28 cellular contexts compared by ENCODE assay signal in the genomic region with DNA sequence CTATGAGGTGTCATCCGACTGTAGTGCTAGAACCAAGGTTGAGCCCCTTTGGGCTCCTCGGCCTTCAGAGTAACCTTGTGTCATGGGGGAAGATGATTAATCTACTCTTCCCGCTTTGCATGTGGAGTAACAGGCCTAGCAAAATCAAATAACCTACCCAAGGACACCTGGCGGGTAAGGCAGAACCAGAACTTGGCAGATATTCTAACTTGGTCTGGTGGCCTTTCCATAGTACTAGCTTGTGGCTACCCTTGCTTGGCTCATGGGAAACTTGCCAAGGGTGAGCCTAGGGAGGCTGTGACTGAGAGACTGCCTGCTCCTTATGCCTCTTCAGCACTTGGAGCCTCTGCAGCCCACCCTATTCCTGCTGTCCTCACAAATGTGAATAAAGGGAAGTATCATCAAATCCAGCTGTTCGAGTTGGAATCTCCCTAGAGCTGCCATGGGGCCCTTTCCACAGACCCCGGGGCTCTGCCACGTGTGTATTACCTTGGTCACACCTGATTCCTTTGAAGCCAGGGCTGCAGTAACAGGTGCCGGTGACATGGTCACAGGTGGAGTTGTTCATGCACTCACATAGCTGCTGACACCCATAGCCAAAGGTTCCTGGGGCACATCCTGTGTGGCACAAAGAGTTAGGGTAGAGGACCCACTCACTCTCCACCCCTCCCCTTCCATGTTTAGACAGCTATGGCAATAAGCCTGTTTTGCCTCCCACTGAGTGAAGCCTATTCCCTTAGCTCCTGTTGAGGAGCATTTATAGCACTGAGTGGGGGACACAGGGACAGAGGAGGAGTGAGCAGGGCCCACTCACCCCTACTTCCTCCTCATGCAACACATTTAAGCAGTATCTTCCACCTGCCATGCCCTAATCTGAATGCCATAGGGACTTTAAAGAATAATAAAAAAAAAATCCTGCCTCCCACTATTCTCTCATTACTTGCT. TPM values are rescaled to one million over a fixed set of nuclear protein-coding genes. Genes with fewer than 3 reads are reported as not detected.
DNase-seq lines count a peak whose midpoint lies in the region; ATAC-seq and TF ChIP-seq lines count a peak whose summit lies in the region.
"Had no signal": no experiment of that assay in that cellular context is flagged by ENCODE, and none has a peak within 500 bp of the region (broad histone marks: within the 10 kb centered on the region; RNA-seq: fewer than 3 reads in every experiment).

No MANE protein-coding gene starts in this region.

- intact Hi-C loops in activated T-helper 1 cell treated with anti-CD3 and anti-CD28 coated beads, Interleukin-12 subunit alpha, Interleukin-12 subunit beta, Interleukin-2, Interleukin-4 antibody, amounts not matched to agents 30 ng/mL and 10 ng/mL and 1 ng/mL, durations not matched to agents 14 hours and 24 hours and 36 hours (cut with micrococcal nuclease), result no loop called here

- no peak overlapping the region for H3K27ac ChIP-seq in gastroesophageal sphincter
- H3K27ac ChIP-seq: A549, esophagus muscularis mucosa, foreskin keratinocyte, HL-60, WERI-Rb-1 had no signal

- DNase-seq in activated effector memory CD4-positive, alpha-beta T cell treated with anti-CD3 and anti-CD28 coated beads, Interleukin-2, amount 50 U/mL, for 16 hours, result peak; percentile 39
- DNase-seq in activated effector memory CD4-positive, alpha-beta T cell treated with Interleukin-2 at 50 U/mL for 16 hours, result no peak
- no peak for DNase-seq in activated T-helper 1 cell treated with anti-CD3 and anti-CD28 coated beads, Interleukin-12 subunit alpha, Interleukin-12 subunit beta, Interleukin-2, Interleukin-4 antibody, amounts not matched to agents 30 ng/mL and 10 ng/mL and 1 ng/mL, durations not matched to agents 14 hours and 24 hours and 36 hours (ENCODE audit: low spot score)
- DNase-seq in mesenteric fat pad (ENCODE audit: low spot score) (peak; percentile 69), DMS153 (lab: John Stamatoyannopoulos, UW) (no peak), T-cell (no peak)
- DNase-seq: activated CD4-positive, alpha-beta T cell treated with anti-CD3 and anti-CD28 coated beads for 48 hours; activated naive CD4-positive, alpha-beta T cell treated with Interleukin-2 at 50 U/mL for 16 hours; activated T-cell treated with anti-CD3 and anti-CD28 coated beads for 4 hours; CD8-positive, alpha-beta memory T cell; cerebellar nuclear complex; DMS 273 treated with DMSO at 0.1 percent for 48 hours; foreskin keratinocyte; GOT3; KG1; MG63; NCI-H1930; NCI-H2171 treated with DMSO at 0.1 percent for 48 hours; NCI-H524; nephron progenitor cell; stimulated activated naive CD4-positive, alpha-beta T cell; WERI-Rb-1 had no signal

- CTCF ChIA-PET in T-cell (lab: Charles Lee), result no interaction called here

- H3K4me3 ChIP-seq in gastroesophageal sphincter, result no peak overlapping the region
- H3K4me3 ChIP-seq: A549, esophagus muscularis mucosa, MG63 had no signal

- H3K27me3 ChIP-seq in gastroesophageal sphincter, result no peaks in the 10 kb centered on the region
- H3K27me3 ChIP-seq: esophagus muscularis mucosa, foreskin keratinocyte, MG63 had no signal

- 100% methylated on average over 1 of the region's 8 CpGs; no CpG with 5 or more reads in 1 of the 2 donors for WGBS in gastroesophageal sphincter (ENCODE audit: low coverage in 1 of 2), 2 donors

- ATAC-seq in gastroesophageal sphincter (no peak), HG02642 (IDR thresholded peaks at IDR 0.05; ENCODE audit: poor library complexity, unreplicated experiment) (no peak), T-cell (replicated peaks in 1 of 4) (no peak)
- ATAC-seq: foreskin keratinocyte, Panc1 had no signal

- H3K36me3 ChIP-seq in gastroesophageal sphincter, result peaks cover 0 to 23% of the 10 kb centered on the region in 2 donors
- H3K36me3 ChIP-seq: WERI-Rb-1 had no signal

- peaks cover 0 to 16% (median 0%) of the 10 kb centered on the region in 3 donors for H3K4me1 ChIP-seq in gastroesophageal sphincter
- H3K4me1 ChIP-seq: foreskin keratinocyte had no signal

- H3K9me3 ChIP-seq in gastroesophageal sphincter, result no peaks in the 10 kb centered on the region
- H3K9me3 ChIP-seq: A549, esophagus muscularis mucosa, MG63 had no signal

- H3K27ac Mint-ChIP-seq in activated T-helper 1 cell treated with anti-CD3 and anti-CD28 coated beads, Interleukin-12 subunit alpha, Interleukin-12 subunit beta, Interleukin-2, Interleukin-4 antibody, amounts not matched to agents 30 ng/mL and 10 ng/mL and 1 ng/mL, durations not matched to agents 14 hours and 24 hours and 36 hours, result peak overlapping the region; percentile 83
- H3K27ac Mint-ChIP-seq in T-cell, result no peak overlapping the region
- H3K27ac Mint-ChIP-seq: nephron progenitor cell had no signal

- TF ChIP-seq EP300 in gastroesophageal sphincter (IDR thresholded peaks at IDR 0.05), result no peak

- H3K27me3 Mint-ChIP-seq in activated T-helper 1 cell treated with anti-CD3 and anti-CD28 coated beads, Interleukin-12 subunit alpha, Interleukin-12 subunit beta, Interleukin-2, Interleukin-4 antibody, amounts not matched to agents 30 ng/mL and 10 ng/mL and 1 ng/mL, durations not matched to agents 14 hours and 24 hours and 36 hours (ENCODE audit: insufficient read depth), result no peaks in the 10 kb centered on the region
- H3K27me3 Mint-ChIP-seq in T-cell, result no peaks in the 10 kb centered on the region
- H3K27me3 Mint-ChIP-seq: CD8-positive, alpha-beta memory T cell had no signal

- no peaks in the 10 kb centered on the region for H3K9me3 Mint-ChIP-seq in activated T-helper 1 cell treated with anti-CD3 and anti-CD28 coated beads, Interleukin-12 subunit alpha, Interleukin-12 subunit beta, Interleukin-2, Interleukin-4 antibody, amounts not matched to agents 30 ng/mL and 10 ng/mL and 1 ng/mL, durations not matched to agents 14 hours and 24 hours and 36 hours
- no peaks in the 10 kb centered on the region for H3K9me3 Mint-ChIP-seq in T-cell
- H3K9me3 Mint-ChIP-seq: CD8-positive, alpha-beta memory T cell; nephron progenitor cell had no signal

- no peak overlapping the region for H3K4me3 Mint-ChIP-seq in activated T-helper 1 cell treated with anti-CD3 and anti-CD28 coated beads, Interleukin-12 subunit alpha, Interleukin-12 subunit beta, Interleukin-2, Interleukin-4 antibody, amounts not matched to agents 30 ng/mL and 10 ng/mL and 1 ng/mL, durations not matched to agents 14 hours and 24 hours and 36 hours
- no peak overlapping the region for H3K4me3 Mint-ChIP-seq in T-cell
- H3K4me3 Mint-ChIP-seq: CD8-positive, alpha-beta memory T cell; nephron progenitor cell had no signal

- no peak for TF ChIP-seq CTCF in gastroesophageal sphincter (IDR thresholded peaks at IDR 0.05)

- TF ChIP-seq POLR2A in gastroesophageal sphincter (IDR thresholded peaks at IDR 0.05), result no peak

- POLR2A ChIA-PET in T-cell (lab: Charles Lee), result no interaction called here

- peaks cover 12% of the 10 kb centered on the region for H3K36me3 Mint-ChIP-seq in activated T-helper 1 cell treated with anti-CD3 and anti-CD28 coated beads, Interleukin-12 subunit alpha, Interleukin-12 subunit beta, Interleukin-2, Interleukin-4 antibody, amounts not matched to agents 30 ng/mL and 10 ng/mL and 1 ng/mL, durations not matched to agents 14 hours and 24 hours and 36 hours (ENCODE audit: low read depth)
- H3K36me3 Mint-ChIP-seq in T-cell, result peaks cover 11% of the 10 kb centered on the region

- H3K4me1 Mint-ChIP-seq in activated T-helper 1 cell treated with anti-CD3 and anti-CD28 coated beads, Interleukin-12 subunit alpha, Interleukin-12 subunit beta, Interleukin-2, Interleukin-4 antibody, amounts not matched to agents 30 ng/mL and 10 ng/mL and 1 ng/mL, durations not matched to agents 14 hours and 24 hours and 36 hours (ENCODE audit: low read depth), result peaks cover 50% of the 10 kb centered on the region
- H3K4me1 Mint-ChIP-seq in T-cell, result peaks cover 5 to 25% (median 19%) of the 10 kb centered on the region in 3 donors

RNA-seq across cellular contexts. Expression of gene RAB11A, which starts 46.0 kb away (rescaled TPM):
- total RNA-seq in activated T-helper 1 cell treated with anti-CD3 and anti-CD28 coated beads, Interleukin-12 subunit alpha, Interleukin-12 subunit beta, Interleukin-2, Interleukin-4 antibody, amounts not matched to agents 30 ng/mL and 10 ng/mL and 1 ng/mL, durations not matched to agents 14 hours and 24 hours and 36 hours, result 161 and 171 TPM in 2 replicates
- total RNA-seq in mesenteric fat pad, result 207 TPM
- 100 to 1,000 TPM; 120 to 257 (median 135) TPM for total RNA-seq in gastroesophageal sphincter
- total RNA-seq in T-cell, result 100 to 1,000 TPM in 1 of 5 donors, 10 to 100 TPM in 4; 82.4 to 103 (median 97.5) TPM

Comparison
In these comparisons a context has a peak if more than half of its experiments do, and no peak if none do; other contexts are left out.
1. DNase-seq: peak in activated effector memory CD4-positive, alpha-beta T cell treated with anti-CD3 and anti-CD28 coated beads, Interleukin-2, amount 50 U/mL, for 16 hours (single experiment) and mesenteric fat pad (single experiment); none in activated effector memory CD4-positive, alpha-beta T cell treated with Interleukin-2 at 50 U/mL for 16 hours (single experiment), activated T-helper 1 cell treated with anti-CD3 and anti-CD28 coated beads, Interleukin-12 subunit alpha, Interleukin-12 subunit beta, Interleukin-2, Interleukin-4 antibody, amounts not matched to agents 30 ng/mL and 10 ng/mL and 1 ng/mL, durations not matched to agents 14 hours and 24 hours and 36 hours (single experiment), DMS153 (single experiment) and T-cell (0 of 34).